Comparison of ENCODE assay signal across 8 cellular contexts in genomic region chr10:114631678-114632417, GRCh38. TPM values are rescaled to one million over a fixed set of nuclear protein-coding genes. Genes with fewer than 3 reads are reported as not detected.
DNase-seq lines count a peak whose midpoint lies in the region; ATAC-seq and TF ChIP-seq lines count a peak whose summit lies in the region.

No MANE protein-coding gene starts in this region.

- H2AFZ ChIP-seq in fibroblast of lung (ENCODE audit: low read length) = peak overlapping the region; percentile 68

- ATAC-seq in GM21381 (IDR thresholded peaks at IDR 0.05; ENCODE audit: unreplicated experiment) (peak; percentile 71), aorta (ENCODE audit: low FRiP score) (peak; percentile 66)
- ATAC-seq in natural killer cell treated with Interleukin-12 subunit alpha and Interleukin-12 subunit beta and Interleukin-15 and Interleukin-18, amount 100 ng/mL, for 72 hours = peak; percentile 77 to 84

- peak overlapping the region; percentile 85 for H3K4me3 Mint-ChIP-seq in natural killer cell treated with Interleukin-12 subunit alpha and Interleukin-12 subunit beta and Interleukin-15 and Interleukin-18, amount 100 ng/mL, for 72 hours

- H3K27me3 ChIP-seq in HUES64 (ENCODE audit: insufficient read depth, low read length) (peaks cover 41% of the 10 kb centered on the region), fibroblast of lung (ENCODE audit: control insufficient read depth, insufficient read depth, low read length) (no peaks in the 10 kb centered on the region), aorta (ENCODE audit: control insufficient read depth in 1 of 2, insufficient read depth in 2 of 2, low read length in 1 of 2) (no peaks in the 10 kb centered on the region)

- H3K36me3 Mint-ChIP-seq in natural killer cell treated with Interleukin-12 subunit alpha and Interleukin-12 subunit beta and Interleukin-15 and Interleukin-18, amount 100 ng/mL, for 72 hours = no peaks in the 10 kb centered on the region

- peaks cover 32% of the 10 kb centered on the region for H3K4me1 ChIP-seq in HUES64 (ENCODE audit: insufficient read depth, low read length)
- peaks cover 23% of the 10 kb centered on the region for H3K4me1 ChIP-seq in fibroblast of lung (ENCODE audit: control insufficient read depth, extremely low read depth, insufficient read depth, low read length)
- H3K4me1 ChIP-seq in aorta (ENCODE audit: control insufficient read depth in 1 of 2, insufficient read depth in 2 of 2, low read length in 2 of 2) = peaks cover 0 to 3% of the 10 kb centered on the region in 2 donors

- peak overlapping the region in 1 of 2 donors; percentile 28 for H3K27ac Mint-ChIP-seq in natural killer cell treated with Interleukin-12 subunit alpha and Interleukin-12 subunit beta and Interleukin-15 and Interleukin-18, amount 100 ng/mL, for 72 hours

- no peaks in the 10 kb centered on the region for H3K79me2 ChIP-seq in fibroblast of lung (ENCODE audit: control insufficient read depth, insufficient read depth, low read length)

- H3K4me1 Mint-ChIP-seq in natural killer cell treated with Interleukin-12 subunit alpha and Interleukin-12 subunit beta and Interleukin-15 and Interleukin-18, amount 100 ng/mL, for 72 hours (ENCODE audit: low read depth in 2 of 2) = peaks cover 24 to 25% of the 10 kb centered on the region in 2 donors

- peak; percentile 59 for DNase-seq in Daoy (ENCODE audit: low read depth)
- peak; percentile 36 for DNase-seq in activated CD8-positive, alpha-beta memory T cell treated with anti-CD3 and anti-CD28 coated beads, Interleukin-2, amount 50 U/mL, for 4 hours
- peak in 1 of 2 donors; percentile 45 for DNase-seq in fibroblast of lung (ENCODE audit: low read depth in 2 of 2)
- DNase-seq in natural killer cell treated with Interleukin-12 subunit alpha and Interleukin-12 subunit beta and Interleukin-15 and Interleukin-18, amount 100 ng/mL, for 72 hours (ENCODE audit: low spot score) = no peak
- DNase-seq in aorta = peak; percentile 57 to 83
- no peak for DNase-seq in SIG-M5 treated with dmso at 0.1 percent for 504 hours (lab: John Stamatoyannopoulos, UW; ENCODE audit: unreplicated experiment)

- H3K9me3 Mint-ChIP-seq in natural killer cell treated with Interleukin-12 subunit alpha and Interleukin-12 subunit beta and Interleukin-15 and Interleukin-18, amount 100 ng/mL, for 72 hours = no peaks in the 10 kb centered on the region

- H3K27ac ChIP-seq in HUES64 (ENCODE audit: low read depth, low read length) = no peak overlapping the region
- H3K27ac ChIP-seq in fibroblast of lung (ENCODE audit: insufficient read depth, low read length) = peak overlapping the region; percentile 9
- H3K27ac ChIP-seq in aorta (ENCODE audit: low read depth in 1 of 2, low read length in 2 of 2) = no peak overlapping the region

- H3K9me3 ChIP-seq in HUES64 (ENCODE audit: insufficient read depth, low read depth, low read length) (no peaks in the 10 kb centered on the region), fibroblast of lung (ENCODE audit: control insufficient read depth, insufficient read depth, low read depth, low read length) (no peaks in the 10 kb centered on the region), aorta (ENCODE audit: control insufficient read depth, low read length) (no peaks in the 10 kb centered on the region)

- H3K4me3 ChIP-seq in HUES64 (ENCODE audit: low read length) = peak overlapping the region; percentile 69
- peak overlapping the region; percentile 59 to 72 (median 68) for H3K4me3 ChIP-seq in fibroblast of lung (replicated peaks in 1 of 4; ENCODE audit: control extremely low read depth in 1 of 4, insufficient read depth in 1 of 4, low read depth in 3 of 4, low read length in 4 of 4)
- peak overlapping the region; percentile 48 to 51 for H3K4me3 ChIP-seq in aorta (ENCODE audit: low read length in 2 of 2)

- no peaks in the 10 kb centered on the region for H4K20me1 ChIP-seq in fibroblast of lung (ENCODE audit: control insufficient read depth, extremely low read depth, insufficient read depth, low read length)

- H3K27me3 Mint-ChIP-seq in natural killer cell treated with Interleukin-12 subunit alpha and Interleukin-12 subunit beta and Interleukin-15 and Interleukin-18, amount 100 ng/mL, for 72 hours = peaks cover 46 to 60% of the 10 kb centered on the region in 2 donors

- 1% methylated on average over 53 of the region's 53 CpGs for WGBS in HUES64
- 2 to 4% methylated on average over 52 to 53 of the region's 53 CpGs for WGBS in aorta, 2 donors

- H3K36me3 ChIP-seq in HUES64 (ENCODE audit: insufficient read depth, low read length) (no peaks in the 10 kb centered on the region), fibroblast of lung (ENCODE audit: control insufficient read depth, insufficient read depth, low read length) (no peaks in the 10 kb centered on the region), aorta (ENCODE audit: control insufficient read depth in 1 of 2, insufficient read depth in 2 of 2, low read length in 1 of 2) (no peaks in the 10 kb centered on the region)

- TF ChIP-seq CTCF in fibroblast of lung (conservative IDR thresholded peaks at IDR 0.05 in 1 of 2, IDR thresholded peaks at IDR 0.05 in 1 of 2; ENCODE audit: low read depth in 1 of 2, low read length in 2 of 2) = no peak

- peak overlapping the region; percentile 55 for H3K9ac ChIP-seq in HUES64 (ENCODE audit: low read depth, low read length)
- H3K9ac ChIP-seq in fibroblast of lung (ENCODE audit: insufficient read depth, low read length) = peak overlapping the region; percentile 62

- intact Hi-C loops in aorta (cut with DNase I) = loop anchor here in 1 of 2 donors (2.0 to 5.0 kb wide), 2 partner anchors 53 to 55 kb away; no protein-coding TSS in a partner anchor

- peak overlapping the region; percentile 93 for H3K4me2 ChIP-seq in fibroblast of lung (ENCODE audit: extremely low read depth, insufficient read depth, low read length)

RNA-seq across cellular contexts. Expression of gene ABLIM1, which starts 26.2 kb away (rescaled TPM):
- total RNA-seq in Daoy (2014; rRNA removed; shearing (Covaris generic)) = 3.0 and 5.4 TPM in 2 replicates
- polyA plus RNA-seq in HUES64 (2013, experiment 1 of 2) = 41.5 TPM
- 38.5 TPM for polyA plus RNA-seq in HUES64 (2013, experiment 2 of 2)
- total RNA-seq in fibroblast of lung (4.9 and 5.3 TPM in 2 replicates), aorta (100 to 1,000 TPM in 1 of 2 donors, 10 to 100 TPM in 1; 55.8 to 117 TPM)
- polyA plus RNA-seq in fibroblast of lung (13.6 and 14.0 TPM in 2 replicates), aorta (10 to 100 TPM; 13.6 to 14.5 TPM)
- polyA plus RNA-seq in fibroblast of lung (2012) = 5.0 and 7.8 TPM in 2 replicates
- 24.8 and 51.0 TPM in 2 replicates for polyA minus RNA-seq in fibroblast of lung (ENCODE audit: low replicate concordance)
- 10 to 100 TPM in 1 of 2 donors, 1 to 10 TPM in 1; 7.9 to 11.0 TPM for total RNA-seq in natural killer cell treated with Interleukin-12 subunit alpha and Interleukin-12 subunit beta and Interleukin-15 and Interleukin-18, amount 100 ng/mL, for 72 hours

Comparison
In these comparisons a context has a peak if more than half of its experiments do, and no peak if none do; other contexts are left out.
1. DNase-seq: peak in Daoy (single experiment), activated CD8-positive, alpha-beta memory T cell treated with anti-CD3 and anti-CD28 coated beads, Interleukin-2, amount 50 U/mL, for 4 hours (single experiment) and aorta (2 of 2); none in natural killer cell treated with Interleukin-12 subunit alpha and Interleukin-12 subunit beta and Interleukin-15 and Interleukin-18, amount 100 ng/mL, for 72 hours (single experiment) and SIG-M5 treated with dmso at 0.1 percent for 504 hours (single experiment).
2. Peak in every context shown above with its lines, with median percentiles within 50 percentile points of each other: ATAC-seq and H3K4me3 ChIP-seq.